29 cellular contexts compared by ENCODE assay signal in the genomic region with DNA sequence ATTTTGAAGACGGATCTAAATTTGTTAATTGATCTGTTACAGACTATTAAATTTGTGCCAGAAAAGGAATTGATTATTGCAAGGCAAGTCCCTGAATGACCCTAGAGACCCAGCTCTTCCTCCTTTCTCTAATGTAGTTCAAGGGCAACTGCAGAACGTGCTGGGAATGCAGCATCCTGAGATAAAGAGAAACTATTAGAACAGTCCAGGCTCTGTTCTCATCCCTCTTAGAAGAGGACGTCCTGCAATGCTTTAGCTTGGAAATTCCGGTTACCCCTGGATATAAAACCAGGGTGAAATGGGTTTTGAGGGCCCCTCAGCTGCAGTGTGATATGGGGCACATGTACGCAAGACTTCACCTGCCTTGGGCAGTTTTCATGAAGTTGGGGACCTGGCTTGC.
"Had no signal": no experiment of that assay in that cellular context is flagged by ENCODE, and none has a peak within 500 bp of the region (broad histone marks: within the 10 kb centered on the region; RNA-seq: fewer than 3 reads in every experiment).

No MANE protein-coding gene starts in this region.

- H3K4me1 ChIP-seq: ascending aorta had no signal

- H3K27me3 ChIP-seq: ascending aorta had no signal

- H3K9ac ChIP-seq: KMS-11 had no signal

- H3K4me3 ChIP-seq: ascending aorta, SK-N-MC had no signal

- H3K36me3 ChIP-seq: ascending aorta had no signal

- DNase-seq: activated B cell treated with CpG ODN at 0.5 μM for 24 hours; activated CD4-positive, alpha-beta T cell treated with anti-CD3 and anti-CD28 coated beads for 1 hour; activated CD4-positive, alpha-beta T cell treated with anti-CD3 and anti-CD28 coated beads, Interleukin-2, amount 10 ng/mL, durations not matched to agents 24 days and 14 days; activated CD4-positive, alpha-beta T cell treated with anti-CD3 and anti-CD28 coated beads, Interleukin-2, amount 50 U/mL, for 48 hours; activated CD8-positive, alpha-beta memory T cell treated with anti-CD3 and anti-CD28 coated beads, Interleukin-2, amount 10 ng/mL, durations not matched to agents 7 days and 5 days; activated effector memory CD4-positive, alpha-beta T cell treated with anti-CD3 and anti-CD28 coated beads, Interleukin-2, amount 50 U/mL, for 16 hours; activated naive CD4-positive, alpha-beta T cell treated with Interleukin-2 at 50 U/mL for 16 hours; activated naive CD8-positive, alpha-beta T cell treated with anti-CD3 and anti-CD28 coated beads, Interleukin-2, amount 50 U/mL, for 24 hours; activated T-cell treated with anti-CD3 and anti-CD28 coated beads, Interleukin-2, amount 50 U/mL, for 24 hours; amniotic stem cell; NCI-H1092; NCI-H1417 treated with DMSO at 0.1 percent for 48 hours; NCI-H1694; NCI-H2029; NCI-H2107; NCI-H2171 treated with DMSO at 0.1 percent for 48 hours; NCI-H226; NCI-H510A; NCI-H526 treated with DMSO at 0.1 percent for 48 hours; NCI-H82; NK-92 treated with Interleukin-12 subunit alpha and Interleukin-12 subunit beta, amount 100 ng/mL, for 24 hours; OCI-M1; RPMI8226; T-cell; T-helper 2 cell; T1000 had no signal

- H3K4me2 ChIP-seq: KMS-11 had no signal

- H3K27ac ChIP-seq: ascending aorta, KMS-11, SK-N-MC had no signal

- H3K9me3 ChIP-seq: ascending aorta had no signal
